ENCODE assay signal across 12 cellular contexts in the genomic region with DNA sequence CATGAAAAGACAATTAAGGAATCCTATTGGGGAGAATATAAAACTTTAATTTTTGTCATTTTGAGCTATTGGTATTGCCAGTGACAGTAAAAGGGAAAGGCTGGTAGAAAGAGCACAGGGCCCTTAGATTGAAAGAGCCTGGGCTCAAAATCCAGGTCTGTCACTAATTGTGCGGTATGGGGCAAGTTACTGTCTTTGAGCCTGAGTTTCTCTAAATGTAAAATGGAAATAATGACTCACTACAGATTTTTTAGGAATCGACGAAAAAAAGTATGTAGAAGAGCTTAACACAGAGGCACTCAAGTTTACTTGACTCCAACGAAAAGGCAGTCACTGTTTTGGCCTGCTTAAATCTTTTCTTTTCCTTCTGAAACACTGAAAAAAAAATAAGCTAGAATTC. TPM values are rescaled to one million over a fixed set of nuclear protein-coding genes. Genes with fewer than 3 reads are reported as not detected.
DNase-seq lines count a peak whose midpoint lies in the region; ATAC-seq and TF ChIP-seq lines count a peak whose summit lies in the region.
"Had no signal": no experiment of that assay in that cellular context is flagged by ENCODE, and none has a peak within 500 bp of the region (broad histone marks: within the 10 kb centered on the region; RNA-seq: fewer than 3 reads in every experiment).

No MANE protein-coding gene starts in this region.

- H3K4me3 ChIP-seq in adipocyte (ENCODE audit: low read length): peak overlapping the region; percentile 60

- peaks cover 91% of the 10 kb centered on the region for H3K4me1 Mint-ChIP-seq in activated naive CD4-positive, alpha-beta T cell treated with anti-CD3 and anti-CD28 coated beads for 36 hours (ENCODE audit: low read depth)
- H3K4me1 Mint-ChIP-seq in memory B cell (peaks cover 56% of the 10 kb centered on the region), type B pancreatic cell (ENCODE audit: unreplicated experiment) (peaks cover 64% of the 10 kb centered on the region)

- peaks cover 2% of the 10 kb centered on the region for H3K9me3 Mint-ChIP-seq in activated naive CD4-positive, alpha-beta T cell treated with anti-CD3 and anti-CD28 coated beads for 36 hours
- no peaks in the 10 kb centered on the region for H3K9me3 Mint-ChIP-seq in memory B cell
- H3K9me3 Mint-ChIP-seq in type B pancreatic cell: no peaks in the 10 kb centered on the region

- DNase-seq in activated naive CD4-positive, alpha-beta T cell treated with anti-CD3 and anti-CD28 coated beads for 36 hours: no peak
- no peak for DNase-seq in activated naive CD4-positive, alpha-beta T cell treated with Interleukin-2 at 50 U/mL for 16 hours
- DNase-seq in adipocyte (ENCODE audit: low read depth): peak; percentile 86
- no peak for DNase-seq in memory B cell (ENCODE audit: low spot score in 2 of 2)
- no peak for DNase-seq in type B pancreatic cell (ENCODE audit: extremely low spot score, unreplicated experiment)
- DNase-seq in stimulated activated CD4-positive, alpha-beta T cell treated with anti-CD3 and anti-CD28 coated beads, Interleukin-15, amount 100 ng/mL, for 24 hours: no peak
- no peak for DNase-seq in epidermal melanocyte (ENCODE audit: insufficient read length, low spot score)
- DNase-seq: activated CD8-positive, alpha-beta memory T cell treated with anti-CD3 and anti-CD28 coated beads for 24 hours; BE2C; midbrain; NK-92 treated with Interleukin-12 subunit alpha and Interleukin-12 subunit beta, amount 100 ng/mL, for 24 hours had no signal

- H3K36me3 ChIP-seq in adipocyte (ENCODE audit: control insufficient read depth, insufficient read depth, low read length, severe bottlenecking): no peaks in the 10 kb centered on the region
- H3K36me3 ChIP-seq: BE2C had no signal

- H3K4me3 Mint-ChIP-seq in activated naive CD4-positive, alpha-beta T cell treated with anti-CD3 and anti-CD28 coated beads for 36 hours: peak overlapping the region; percentile 59
- H3K4me3 Mint-ChIP-seq in memory B cell: no peak overlapping the region
- no peak overlapping the region for H3K4me3 Mint-ChIP-seq in type B pancreatic cell

- H3K27me3 ChIP-seq in adipocyte (replicated peaks; ENCODE audit: control insufficient read depth, insufficient read depth, low read length): no peaks in the 10 kb centered on the region
- H3K27me3 ChIP-seq: BE2C had no signal

- H3K9ac ChIP-seq in adipocyte (ENCODE audit: low read length): peak overlapping the region; percentile 58

- peaks cover 84% of the 10 kb centered on the region for H3K4me1 ChIP-seq in adipocyte (ENCODE audit: control insufficient read depth, insufficient read depth, low read length)
- H3K4me1 ChIP-seq: BE2C had no signal

- no peak for TF ChIP-seq CTCF in type B pancreatic cell (conservative IDR thresholded peaks at IDR 0.05)

- H3K9me3 ChIP-seq in adipocyte (ENCODE audit: control insufficient read depth, low read length): no peaks in the 10 kb centered on the region
- H3K9me3 ChIP-seq: BE2C had no signal

- no peak for ATAC-seq in memory B cell (ENCODE audit: low read depth)
- no peak for ATAC-seq in GM18861 (IDR thresholded peaks at IDR 0.05; ENCODE audit: unreplicated experiment)

- CTCF ChIA-PET in activated naive CD4-positive, alpha-beta T cell treated with anti-CD3 and anti-CD28 coated beads for 36 hours (lab: Charles Lee): interaction anchor here (0.9 to 2.1 kb wide), 7 partner anchors 8 to 38 kb away, joined by 3 to 11 read pairs (median 5); no protein-coding TSS in a partner anchor

- H3K27me3 Mint-ChIP-seq in activated naive CD4-positive, alpha-beta T cell treated with anti-CD3 and anti-CD28 coated beads for 36 hours (ENCODE audit: low read depth): no peaks in the 10 kb centered on the region
- H3K27me3 Mint-ChIP-seq in memory B cell (no peaks in the 10 kb centered on the region), type B pancreatic cell (no peaks in the 10 kb centered on the region)

- peaks cover 62% of the 10 kb centered on the region for H3K36me3 Mint-ChIP-seq in activated naive CD4-positive, alpha-beta T cell treated with anti-CD3 and anti-CD28 coated beads for 36 hours (ENCODE audit: low read depth)
- H3K36me3 Mint-ChIP-seq in memory B cell: peaks cover 5% of the 10 kb centered on the region
- H3K36me3 Mint-ChIP-seq in type B pancreatic cell: peaks cover 10% of the 10 kb centered on the region

- H3K27ac Mint-ChIP-seq in activated naive CD4-positive, alpha-beta T cell treated with anti-CD3 and anti-CD28 coated beads for 36 hours: peak overlapping the region; percentile 94
- peak overlapping the region; percentile 36 for H3K27ac Mint-ChIP-seq in memory B cell
- H3K27ac Mint-ChIP-seq in type B pancreatic cell: peak overlapping the region; percentile 50

- intact Hi-C loops in activated naive CD4-positive, alpha-beta T cell treated with anti-CD3 and anti-CD28 coated beads for 36 hours (cut with micrococcal nuclease): loop anchor here (10.0 kb wide), 1 partner anchor 1415 kb away; the partner anchor contains the start of gene NAPG

RNA-seq across cellular contexts. Expression of gene NDUFV2, which starts 7.0 kb away (rescaled TPM):
- total RNA-seq in activated naive CD4-positive, alpha-beta T cell treated with anti-CD3 and anti-CD28 coated beads for 36 hours: 100 to 1,000 TPM; 290 to 303 TPM
- total RNA-seq in type B pancreatic cell (ENCODE audit: low replicate concordance): 122 and 135 TPM in 2 replicates

RNA-seq across cellular contexts. Expression of gene ANKRD12, which starts 27.1 kb away (rescaled TPM):
- 10 to 100 TPM; 37.5 to 40.0 TPM for total RNA-seq in activated naive CD4-positive, alpha-beta T cell treated with anti-CD3 and anti-CD28 coated beads for 36 hours
- total RNA-seq in type B pancreatic cell (ENCODE audit: low replicate concordance): 28.2 and 38.8 TPM in 2 replicates

Comparison
In these comparisons a context has a peak if more than half of its experiments do, and no peak if none do; other contexts are left out.
1. H3K27ac Mint-ChIP-seq: peak in every context shown above with its lines; median percentile 94 in activated naive CD4-positive, alpha-beta T cell treated with anti-CD3 and anti-CD28 coated beads for 36 hours; 50 in type B pancreatic cell; 36 in memory B cell.